In genomic region chr13:23160241-23161175, GRCh38 we compare ENCODE assay signal across 11 cellular contexts. TPM values are rescaled to one million over a fixed set of nuclear protein-coding genes. Genes with fewer than 3 reads are reported as not detected.
DNase-seq lines count a peak whose midpoint lies in the region; ATAC-seq and TF ChIP-seq lines count a peak whose summit lies in the region.
"Had no signal": no experiment of that assay in that cellular context is flagged by ENCODE, and none has a peak within 500 bp of the region (broad histone marks: within the 10 kb centered on the region; RNA-seq: fewer than 3 reads in every experiment).

No MANE protein-coding gene starts in this region.

- WGBS in esophagus muscularis mucosa, result 13% methylated on average over 25 of the region's 59 CpGs

- peaks cover 10% of the 10 kb centered on the region for H3K4me1 Mint-ChIP-seq in neural crest cell
- peaks cover 3 to 8% of the 10 kb centered on the region in 2 donors for H3K4me1 Mint-ChIP-seq in stimulated activated naive B cell treated with anti-CD40 and anti-IgM and Interleukin-4, amounts not matched to agents 10 μg/mL and 1 μg/mL and 100 μg/mL, for 72 hours
- H3K4me1 Mint-ChIP-seq: activated naive CD4-positive, alpha-beta T cell treated with anti-CD3 and anti-CD28 coated beads, Interleukin-2, amount 50 U/mL, for 24 hours had no signal

- no peak for TF ChIP-seq POLR2A in esophagus muscularis mucosa (IDR thresholded peaks at IDR 0.05; ENCODE audit: low read depth)

- peak overlapping the region; percentile 93 for H3K4me3 Mint-ChIP-seq in neural crest cell
- H3K4me3 Mint-ChIP-seq in stimulated activated naive B cell treated with anti-CD40 and anti-IgM and Interleukin-4, amounts not matched to agents 10 μg/mL and 1 μg/mL and 100 μg/mL, for 72 hours, result peak overlapping the region in 1 of 2 donors; percentile 8
- H3K4me3 Mint-ChIP-seq: activated naive CD4-positive, alpha-beta T cell treated with anti-CD3 and anti-CD28 coated beads, Interleukin-2, amount 50 U/mL, for 24 hours; T-cell had no signal

- intact Hi-C loops in esophagus muscularis mucosa (cut with DNase I), result no loop called here

- TF ChIP-seq CTCF in AG09309 (IDR thresholded peaks at IDR 0.05; ENCODE audit: control insufficient read depth, insufficient read depth, low read depth, low read length, missing control alignments), result no peak
- TF ChIP-seq CTCF in esophagus muscularis mucosa (IDR thresholded peaks at IDR 0.05), result peak in 1 of 3 experiments; percentile 6
- TF ChIP-seq CTCF in neural crest cell (conservative IDR thresholded peaks at IDR 0.05), result no peak

- peak overlapping the region; percentile 49 for H3K4me3 ChIP-seq in AG09309 (ENCODE audit: control insufficient read depth, low read depth, low read length)
- H3K4me3 ChIP-seq in HUES6 (ENCODE audit: low read depth, low read length), result peak overlapping the region; percentile 81
- H3K4me3 ChIP-seq in esophagus muscularis mucosa, result peak overlapping the region; percentile 44 to 59 (median 46)

- TF ChIP-seq EP300 in esophagus muscularis mucosa (IDR thresholded peaks at IDR 0.05), result no peak

- no peaks in the 10 kb centered on the region for H3K36me3 ChIP-seq in HUES6 (ENCODE audit: control insufficient read depth, insufficient read depth, low read length)
- H3K36me3 ChIP-seq in esophagus muscularis mucosa, result no peaks in the 10 kb centered on the region

- peaks cover 3% of the 10 kb centered on the region for H3K9me3 Mint-ChIP-seq in neural crest cell
- peaks cover 0 to 2% of the 10 kb centered on the region in 2 donors for H3K9me3 Mint-ChIP-seq in stimulated activated naive B cell treated with anti-CD40 and anti-IgM and Interleukin-4, amounts not matched to agents 10 μg/mL and 1 μg/mL and 100 μg/mL, for 72 hours
- H3K9me3 Mint-ChIP-seq: activated naive CD4-positive, alpha-beta T cell treated with anti-CD3 and anti-CD28 coated beads, Interleukin-2, amount 50 U/mL, for 24 hours; T-cell had no signal

- H3K27ac Mint-ChIP-seq in neural crest cell (ENCODE audit: unreplicated experiment), result no peak overlapping the region
- no peak overlapping the region for H3K27ac Mint-ChIP-seq in stimulated activated naive B cell treated with anti-CD40 and anti-IgM and Interleukin-4, amounts not matched to agents 10 μg/mL and 1 μg/mL and 100 μg/mL, for 72 hours
- H3K27ac Mint-ChIP-seq: activated naive CD4-positive, alpha-beta T cell treated with anti-CD3 and anti-CD28 coated beads, Interleukin-2, amount 50 U/mL, for 24 hours; T-cell had no signal

- no peaks in the 10 kb centered on the region for H3K9me3 ChIP-seq in HUES6 (ENCODE audit: control insufficient read depth, insufficient read depth, low read depth, low read length)
- no peaks in the 10 kb centered on the region for H3K9me3 ChIP-seq in esophagus muscularis mucosa

- H3K27me3 ChIP-seq in HUES6 (ENCODE audit: control insufficient read depth, insufficient read depth, low read length) (peaks cover 25% of the 10 kb centered on the region), esophagus muscularis mucosa (peaks cover 0 to 31% (median 2%) of the 10 kb centered on the region in 4 donors)

- DNase-seq in AG09309 (ENCODE audit: low read depth) (no peak), esophagus muscularis mucosa (ENCODE audit: extremely low spot score) (no peak), neural crest cell (ENCODE audit: low read depth, low spot score) (peak; percentile 13), COLO829 (ENCODE audit: low spot score) (no peak), T-helper 1 cell (no peak)
- no peak for DNase-seq in stimulated activated naive B cell treated with anti-CD40 and anti-IgM and Interleukin-4, amounts not matched to agents 10 μg/mL and 1 μg/mL and 100 μg/mL, for 72 hours
- DNase-seq: GDM1, T-cell had no signal

- peak overlapping the region; percentile 54 for H3K9ac ChIP-seq in HUES6 (ENCODE audit: low read length)

- no peak for ATAC-seq in stimulated activated naive B cell treated with anti-CD40 and anti-IgM and Interleukin-4, amounts not matched to agents 10 μg/mL and 1 μg/mL and 100 μg/mL, for 72 hours (replicated peaks)
- ATAC-seq in GM19397 (IDR thresholded peaks at IDR 0.05; ENCODE audit: unreplicated experiment), result no peak
- ATAC-seq: T-cell had no signal

- H3K27ac ChIP-seq in HUES6 (ENCODE audit: low read depth, low read length) (no peak overlapping the region), esophagus muscularis mucosa (replicated peaks in 1 of 4) (peak overlapping the region in 2 of 4 donors; percentile 27 to 35)

- 0 out of 2 replicates have a peak, but pooled peaks cover 2% of the 10 kb centered on the region for H3K4me1 ChIP-seq in HUES6 (ENCODE audit: control insufficient read depth, insufficient read depth, low read length)
- H3K4me1 ChIP-seq in esophagus muscularis mucosa, result peaks cover 0 to 18% (median 16%) of the 10 kb centered on the region in 4 donors

- H3K36me3 Mint-ChIP-seq in neural crest cell (ENCODE audit: low read depth), result peaks cover 5% of the 10 kb centered on the region
- peaks cover 0 to 2% of the 10 kb centered on the region in 2 donors for H3K36me3 Mint-ChIP-seq in stimulated activated naive B cell treated with anti-CD40 and anti-IgM and Interleukin-4, amounts not matched to agents 10 μg/mL and 1 μg/mL and 100 μg/mL, for 72 hours
- H3K36me3 Mint-ChIP-seq: activated naive CD4-positive, alpha-beta T cell treated with anti-CD3 and anti-CD28 coated beads, Interleukin-2, amount 50 U/mL, for 24 hours; T-cell had no signal

- H3K27me3 Mint-ChIP-seq in neural crest cell (ENCODE audit: low read depth), result peaks cover 39% of the 10 kb centered on the region
- H3K27me3 Mint-ChIP-seq in stimulated activated naive B cell treated with anti-CD40 and anti-IgM and Interleukin-4, amounts not matched to agents 10 μg/mL and 1 μg/mL and 100 μg/mL, for 72 hours, result peaks cover 25 to 26% of the 10 kb centered on the region in 2 donors

RNA-seq across cellular contexts. Expression of gene SGCG, which starts 20.3 kb away (rescaled TPM):
- total RNA-seq in esophagus muscularis mucosa (1 to 10 TPM in 2 of 4 donors, under 1 TPM in 2; 0.42 to 1.7 (median 1.1) TPM), neural crest cell (not detected in 2 replicates)
- total RNA-seq: T-cell had no signal
